Comparison of ENCODE assay signal across 13 cellular contexts in genomic region chr4:118729287-118730286, GRCh38. TPM values are rescaled to one million over a fixed set of nuclear protein-coding genes. Genes with fewer than 3 reads are reported as not detected.
DNase-seq lines count a peak whose midpoint lies in the region; ATAC-seq and TF ChIP-seq lines count a peak whose summit lies in the region.
"Had no signal": no experiment of that assay in that cellular context is flagged by ENCODE, and none has a peak within 500 bp of the region (broad histone marks: within the 10 kb centered on the region; RNA-seq: fewer than 3 reads in every experiment).

No MANE protein-coding gene starts in this region.

- H3F3A ChIP-seq in Loucy (ENCODE audit: low read depth), result no peaks in the 10 kb centered on the region

- intact Hi-C loops in activated CD4-positive, alpha-beta memory T cell treated with anti-CD3 and anti-CD28 coated beads for 36 hours (cut with micrococcal nuclease), result no loop called here
- intact Hi-C loops in left colon (cut with DNase I, micrococcal nuclease) (no loop called here), colonic mucosa (cut with DNase I) (no loop called here)

- H3K4me1 ChIP-seq in Loucy (ENCODE audit: insufficient read depth, low read length, poor library complexity, severe bottlenecking), result peaks cover 10% of the 10 kb centered on the region
- no peaks in the 10 kb centered on the region for H3K4me1 ChIP-seq in colonic mucosa
- H3K4me1 ChIP-seq in right atrium auricular region, result no peaks in the 10 kb centered on the region
- H3K4me1 ChIP-seq: pancreas had no signal

- H3K79me2 ChIP-seq in Loucy (ENCODE audit: insufficient read depth, low read length), result no peaks in the 10 kb centered on the region

- H3K27me3 ChIP-seq in Loucy (ENCODE audit: insufficient read depth, low read length, poor library complexity, severe bottlenecking) (no peaks in the 10 kb centered on the region), colonic mucosa (no peaks in the 10 kb centered on the region), right atrium auricular region (no peaks in the 10 kb centered on the region)
- H3K27me3 ChIP-seq: pancreas had no signal

- H4K20me1 ChIP-seq in Loucy (ENCODE audit: insufficient read depth, low read length, poor library complexity, severe bottlenecking), result no peaks in the 10 kb centered on the region

- no peaks in the 10 kb centered on the region for H3K9me2 ChIP-seq in Loucy (replicated peaks; ENCODE audit: low read depth, low read length)

- H3K36me3 ChIP-seq in Loucy (ENCODE audit: insufficient read depth, low read length), result peaks cover 53% of the 10 kb centered on the region
- peaks cover 5% of the 10 kb centered on the region for H3K36me3 ChIP-seq in colonic mucosa
- H3K36me3 ChIP-seq in right atrium auricular region, result peaks cover 77% of the 10 kb centered on the region

- no peaks in the 10 kb centered on the region for H3K27me3 Mint-ChIP-seq in activated CD4-positive, alpha-beta memory T cell treated with anti-CD3 and anti-CD28 coated beads, Interleukin-2, amount 10 ng/mL, durations not matched to agents 7 days and 5 days
- no peaks in the 10 kb centered on the region for H3K27me3 Mint-ChIP-seq in activated CD4-positive, alpha-beta memory T cell treated with anti-CD3 and anti-CD28 coated beads for 36 hours
- H3K27me3 Mint-ChIP-seq: activated B cell treated with CpG ODN at 0.5 μM for 24 hours had no signal

- H2AFZ ChIP-seq in Loucy (ENCODE audit: low read length), result no peak overlapping the region

- ATAC-seq in left colon, result no peak

- H3K4me1 Mint-ChIP-seq in activated CD4-positive, alpha-beta memory T cell treated with anti-CD3 and anti-CD28 coated beads, Interleukin-2, amount 10 ng/mL, durations not matched to agents 7 days and 5 days, result peaks cover 21% of the 10 kb centered on the region
- peaks cover 8% of the 10 kb centered on the region for H3K4me1 Mint-ChIP-seq in activated CD4-positive, alpha-beta memory T cell treated with anti-CD3 and anti-CD28 coated beads for 36 hours (ENCODE audit: low read depth)
- H3K4me1 Mint-ChIP-seq: activated B cell treated with CpG ODN at 0.5 μM for 24 hours had no signal

- CTCF ChIA-PET in activated CD4-positive, alpha-beta memory T cell treated with anti-CD3 and anti-CD28 coated beads, Interleukin-2, amount 10 ng/mL, durations not matched to agents 7 days and 5 days (lab: Charles Lee), result interaction anchor here (1.0 to 1.6 kb wide), 2 partner anchors 12 to 30 kb away, joined by 3 to 5 read pairs; no protein-coding TSS in a partner anchor
- CTCF ChIA-PET in activated CD4-positive, alpha-beta memory T cell treated with anti-CD3 and anti-CD28 coated beads for 36 hours (lab: Charles Lee), result no interaction called here

- H3K27ac Mint-ChIP-seq in activated CD4-positive, alpha-beta memory T cell treated with anti-CD3 and anti-CD28 coated beads, Interleukin-2, amount 10 ng/mL, durations not matched to agents 7 days and 5 days, result peak overlapping the region; percentile 75
- H3K27ac Mint-ChIP-seq in activated CD4-positive, alpha-beta memory T cell treated with anti-CD3 and anti-CD28 coated beads for 36 hours, result no peak overlapping the region
- H3K27ac Mint-ChIP-seq: activated B cell treated with CpG ODN at 0.5 μM for 24 hours, mesothelial cell of epicardium had no signal

- H3K27ac ChIP-seq in colonic mucosa (no peak overlapping the region), right atrium auricular region (no peak overlapping the region)
- H3K27ac ChIP-seq: pancreas had no signal

- DNase-seq in activated CD4-positive, alpha-beta memory T cell treated with anti-CD3 and anti-CD28 coated beads, Interleukin-2, amount 10 ng/mL, durations not matched to agents 7 days and 5 days, result peak; percentile 20
- no peak for DNase-seq in activated CD4-positive, alpha-beta memory T cell treated with anti-CD3 and anti-CD28 coated beads for 36 hours
- DNase-seq in choroid plexus epithelial cell (ENCODE audit: low read depth) (peak; percentile 95), non-pigmented ciliary epithelial cell (ENCODE audit: low read depth) (peak; percentile 70), left colon (no peak), colonic mucosa (no peak), right atrium auricular region (ENCODE audit: low spot score) (no peak)
- DNase-seq: activated B cell treated with CpG ODN at 0.5 μM for 24 hours; pancreas; SHP77 treated with DMSO at 0.1 percent for 48 hours; stimulated activated CD8-positive, alpha-beta memory T cell treated with anti-CD3 and anti-CD28 coated beads, Interleukin-4, amount 100 ng/mL, for 48 hours had no signal

- no peak overlapping the region for H3K4me3 ChIP-seq in Loucy (ENCODE audit: low read length, poor library complexity, severe bottlenecking)
- H3K4me3 ChIP-seq in choroid plexus epithelial cell (ENCODE audit: low read depth, low read length), result no peak overlapping the region
- H3K4me3 ChIP-seq in colonic mucosa, result no peak overlapping the region
- H3K4me3 ChIP-seq in right atrium auricular region, result no peak overlapping the region
- H3K4me3 ChIP-seq: pancreas had no signal

- H3K4me3 Mint-ChIP-seq in activated CD4-positive, alpha-beta memory T cell treated with anti-CD3 and anti-CD28 coated beads, Interleukin-2, amount 10 ng/mL, durations not matched to agents 7 days and 5 days, result no peak overlapping the region
- H3K4me3 Mint-ChIP-seq in activated CD4-positive, alpha-beta memory T cell treated with anti-CD3 and anti-CD28 coated beads for 36 hours, result no peak overlapping the region
- H3K4me3 Mint-ChIP-seq: activated B cell treated with CpG ODN at 0.5 μM for 24 hours, mesothelial cell of epicardium had no signal

- peaks cover 55% of the 10 kb centered on the region for H3K36me3 Mint-ChIP-seq in activated CD4-positive, alpha-beta memory T cell treated with anti-CD3 and anti-CD28 coated beads, Interleukin-2, amount 10 ng/mL, durations not matched to agents 7 days and 5 days (ENCODE audit: low read depth)
- peaks cover 32% of the 10 kb centered on the region for H3K36me3 Mint-ChIP-seq in activated CD4-positive, alpha-beta memory T cell treated with anti-CD3 and anti-CD28 coated beads for 36 hours

- H3K4me2 ChIP-seq in Loucy (ENCODE audit: low read depth, low read length, poor library complexity, severe bottlenecking), result peak overlapping the region; percentile 29

- TF ChIP-seq CTCF in Loucy (conservative IDR thresholded peaks at IDR 0.05; ENCODE audit: low read length), result no peak
- TF ChIP-seq CTCF in choroid plexus epithelial cell (conservative IDR thresholded peaks at IDR 0.05; ENCODE audit: low read depth, low read length), result no peak
- no peak for TF ChIP-seq CTCF in colonic mucosa (IDR thresholded peaks at IDR 0.05)
- TF ChIP-seq CTCF in right atrium auricular region (IDR thresholded peaks at IDR 0.05), result no peak

- no peaks in the 10 kb centered on the region for H3K9me3 Mint-ChIP-seq in activated CD4-positive, alpha-beta memory T cell treated with anti-CD3 and anti-CD28 coated beads, Interleukin-2, amount 10 ng/mL, durations not matched to agents 7 days and 5 days
- H3K9me3 Mint-ChIP-seq in activated CD4-positive, alpha-beta memory T cell treated with anti-CD3 and anti-CD28 coated beads for 36 hours, result no peaks in the 10 kb centered on the region
- H3K9me3 Mint-ChIP-seq: activated B cell treated with CpG ODN at 0.5 μM for 24 hours, mesothelial cell of epicardium had no signal

- POLR2A ChIA-PET in activated CD4-positive, alpha-beta memory T cell treated with anti-CD3 and anti-CD28 coated beads, Interleukin-2, amount 10 ng/mL, durations not matched to agents 7 days and 5 days (lab: Charles Lee), result interaction anchor here (0.6 to 1.7 kb wide), 5 partner anchors 16 to 184 kb away, joined by 3 to 6 read pairs (median 3); partner anchors contain the start of gene METTL14
- POLR2A ChIA-PET in activated CD4-positive, alpha-beta memory T cell treated with anti-CD3 and anti-CD28 coated beads for 36 hours (lab: Charles Lee), result no interaction called here

- H3K9me3 ChIP-seq in Loucy (ENCODE audit: insufficient read depth, low read depth, low read length) (no peaks in the 10 kb centered on the region), colonic mucosa (no peaks in the 10 kb centered on the region), right atrium auricular region (no peaks in the 10 kb centered on the region)
- H3K9me3 ChIP-seq: pancreas had no signal

- H3K9ac ChIP-seq in Loucy (ENCODE audit: low read depth, low read length, poor library complexity, severe bottlenecking), result no peak overlapping the region
- H3K9ac ChIP-seq in colonic mucosa (ENCODE audit: low read depth in 2 of 2, low read length in 2 of 2), result no peak overlapping the region

RNA-seq across cellular contexts. Expression of gene METTL14, which starts 44.4 kb away (rescaled TPM):
- 10 to 100 TPM; 44.3 to 46.2 TPM for total RNA-seq in activated CD4-positive, alpha-beta memory T cell treated with anti-CD3 and anti-CD28 coated beads, Interleukin-2, amount 10 ng/mL, durations not matched to agents 7 days and 5 days
- total RNA-seq in activated CD4-positive, alpha-beta memory T cell treated with anti-CD3 and anti-CD28 coated beads for 36 hours, result 10 to 100 TPM; 39.8 to 48.3 TPM
- total RNA-seq in left colon (10 to 100 TPM; 34.3 to 36.2 TPM), colonic mucosa (10 to 100 TPM; 33.0 to 34.1 TPM), right atrium auricular region (10 to 100 TPM; 20.3 to 21.7 TPM)

Comparison
In these comparisons a context has a peak if more than half of its experiments do, and no peak if none do; other contexts are left out.
1. DNase-seq: peak in activated CD4-positive, alpha-beta memory T cell treated with anti-CD3 and anti-CD28 coated beads, Interleukin-2, amount 10 ng/mL, durations not matched to agents 7 days and 5 days (single experiment), choroid plexus epithelial cell (single experiment) and non-pigmented ciliary epithelial cell (single experiment); none in activated CD4-positive, alpha-beta memory T cell treated with anti-CD3 and anti-CD28 coated beads for 36 hours (single experiment), left colon (0 of 2), colonic mucosa (single experiment) and right atrium auricular region (single experiment).